11 cellular contexts compared by ENCODE assay signal in the genomic region with DNA sequence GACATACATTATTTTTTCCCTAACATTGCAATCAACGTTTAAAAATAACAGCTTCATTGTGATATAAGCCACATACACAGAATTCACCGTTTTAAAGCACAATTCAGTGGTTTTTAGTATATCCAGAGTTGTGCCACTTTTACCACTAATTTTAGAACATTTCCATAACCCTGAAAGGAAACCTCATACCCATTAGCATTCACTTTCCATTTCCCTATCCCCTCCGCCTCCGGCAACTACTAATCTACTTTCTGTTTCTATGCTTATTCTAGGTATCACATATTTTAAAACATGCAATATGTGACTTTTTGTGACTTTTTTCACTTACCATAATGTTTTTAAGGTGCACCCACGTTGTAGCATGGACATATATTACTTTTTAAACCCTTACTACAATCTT. TPM values are rescaled to one million over a fixed set of nuclear protein-coding genes. Genes with fewer than 3 reads are reported as not detected.
DNase-seq lines count a peak whose midpoint lies in the region; ATAC-seq and TF ChIP-seq lines count a peak whose summit lies in the region.
"Had no signal": no experiment of that assay in that cellular context is flagged by ENCODE, and none has a peak within 500 bp of the region (broad histone marks: within the 10 kb centered on the region; RNA-seq: fewer than 3 reads in every experiment).

No MANE protein-coding gene starts in this region.

- peaks cover 23 to 48% of the 10 kb centered on the region in 2 donors for H3K36me3 ChIP-seq in ascending aorta
- peaks cover 0 to 2% of the 10 kb centered on the region in 2 donors for H3K36me3 ChIP-seq in aorta (ENCODE audit: control insufficient read depth in 1 of 2, insufficient read depth in 2 of 2, low read length in 1 of 2)
- peaks cover 0 to 61% (median 14%) of the 10 kb centered on the region in 4 donors for H3K36me3 ChIP-seq in sigmoid colon

- H3K4me1 ChIP-seq in ascending aorta (no peaks in the 10 kb centered on the region), aorta (ENCODE audit: control insufficient read depth in 1 of 2, insufficient read depth in 2 of 2, low read length in 2 of 2) (no peaks in the 10 kb centered on the region), sigmoid colon (no peaks in the 10 kb centered on the region)

- DNase-seq in ascending aorta (ENCODE audit: low spot score in 2 of 2) (no peak), aorta (no peak), sigmoid colon (no peak)
- DNase-seq: H7, SHP77 had no signal

- H3K27ac ChIP-seq in layer of hippocampus (ENCODE audit: low read depth, low read length) = peak overlapping the region; percentile 92
- H3K27ac ChIP-seq in ascending aorta = no peak overlapping the region
- H3K27ac ChIP-seq in aorta (ENCODE audit: low read depth in 1 of 2, low read length in 2 of 2) = no peak overlapping the region
- peak overlapping the region in 2 of 4 donors; percentile 8 to 9 for H3K27ac ChIP-seq in sigmoid colon

- intact Hi-C loops in ascending aorta (cut with DNase I) (loop anchor here (5.0 kb wide), 1 partner anchor 97 kb away; the partner anchor contains the start of genes AHSA1 and VIPAS39), aorta (cut with DNase I) (no loop called here), sigmoid colon (cut with DNase I) (no loop called here)

- ATAC-seq in GM18505 (IDR thresholded peaks at IDR 0.05; ENCODE audit: unreplicated experiment) (peak; percentile 42), GM21381 (IDR thresholded peaks at IDR 0.05; ENCODE audit: unreplicated experiment) (peak; percentile 55), HG03558 (IDR thresholded peaks at IDR 0.05; ENCODE audit: extremely low read depth, unreplicated experiment) (peak; percentile 67), aorta (ENCODE audit: low FRiP score) (no peak), GM19035 (IDR thresholded peaks at IDR 0.05; ENCODE audit: unreplicated experiment) (no peak)

- 62% methylated on average over 5 of the region's 5 CpGs for WGBS in aorta, 2 donors
- WGBS in sigmoid colon, 2 donors = 57 to 68% methylated on average over 5 of the region's 5 CpGs

- H3K9me3 ChIP-seq in ascending aorta = no peaks in the 10 kb centered on the region
- no peaks in the 10 kb centered on the region for H3K9me3 ChIP-seq in aorta (ENCODE audit: control insufficient read depth, low read length)
- no peaks in the 10 kb centered on the region for H3K9me3 ChIP-seq in sigmoid colon

- TF ChIP-seq CTCF in ascending aorta (IDR thresholded peaks at IDR 0.05) = no peak
- TF ChIP-seq CTCF in sigmoid colon (IDR thresholded peaks at IDR 0.05) = no peak

- TF ChIP-seq POLR2A in GM18505 (IDR thresholded peaks at IDR 0.05; ENCODE audit: borderline replicate concordance, extremely low read depth, insufficient read depth, insufficient read length) = no peak
- no peak for TF ChIP-seq POLR2A in sigmoid colon (IDR thresholded peaks at IDR 0.05)

- TF ChIP-seq EP300 in sigmoid colon (IDR thresholded peaks at IDR 0.05) = no peak

- H3K27me3 ChIP-seq in layer of hippocampus (ENCODE audit: control insufficient read depth, insufficient read depth, low read length) (no peaks in the 10 kb centered on the region), ascending aorta (no peaks in the 10 kb centered on the region), aorta (ENCODE audit: control insufficient read depth in 1 of 2, insufficient read depth in 2 of 2, low read length in 1 of 2) (no peaks in the 10 kb centered on the region), sigmoid colon (no peaks in the 10 kb centered on the region)

- no peak overlapping the region for H3K4me3 ChIP-seq in ascending aorta
- H3K4me3 ChIP-seq in aorta (ENCODE audit: low read length in 2 of 2) = no peak overlapping the region
- H3K4me3 ChIP-seq in sigmoid colon = no peak overlapping the region

RNA-seq across cellular contexts. Expression of gene ISM2, which starts 55.6 kb away (rescaled TPM):
- not detected for total RNA-seq in ascending aorta
- under 1 TPM in 1 of 2 donors, not detected in 1; 0.39 TPM for total RNA-seq in aorta
- not detected for polyA plus RNA-seq in aorta
- 1 to 10 TPM in 1 of 4 donors, under 1 TPM in 2, not detected in 1; 0.33 to 1.1 (median 0.36) TPM for total RNA-seq in sigmoid colon
- under 1 TPM in 1 of 3 donors, not detected in 2; 0.45 TPM for polyA plus RNA-seq in sigmoid colon
- total RNA-seq: urinary bladder had no signal

Comparison
In these comparisons a context has a peak if more than half of its experiments do, and no peak if none do; other contexts are left out.
1. ATAC-seq: peak in GM18505 (single experiment), GM21381 (single experiment) and HG03558 (single experiment); none in aorta (single experiment) and GM19035 (single experiment).